In genomic region chr19:13859361-13859880, GRCh38 we compare ENCODE assay signal across 13 cellular contexts. TPM values are rescaled to one million over a fixed set of nuclear protein-coding genes. Genes with fewer than 3 reads are reported as not detected.
A peak's percentile ranks its signal among the peaks of the same experiment; 100 is the strongest.
DNase-seq lines count a peak whose midpoint lies in the region; ATAC-seq and FAIRE-seq lines count a peak whose summit lies in the region.
"Had no signal": no experiment of that assay in that cellular context is flagged by ENCODE, and none has a peak within 500 bp of the region (broad histone marks: within the 10 kb centered on the region; RNA-seq: fewer than 3 reads in every experiment).

No MANE protein-coding gene starts in this region.

- DNase-seq in DMS53 (lab: John Stamatoyannopoulos, UW) (peak; percentile 32), DMS53 treated with DMSO at 0.1 percent for 48 hours (lab: John Stamatoyannopoulos, UW; ENCODE audit: unreplicated experiment) (no peak), M059J (ENCODE audit: low read depth) (peak; percentile 56), amniotic epithelial cell (ENCODE audit: low read depth) (peak; percentile 46), urothelium cell line (ENCODE audit: low spot score) (no peak)
- no peak for DNase-seq in natural killer cell treated with Interleukin-12 subunit alpha and Interleukin-12 subunit beta and Interleukin-15 and Interleukin-18, amount 100 ng/mL, for 72 hours (ENCODE audit: low spot score)
- no peak for DNase-seq in central memory CD4-positive, alpha-beta T cell
- DNase-seq in stimulated activated CD8-positive, alpha-beta memory T cell treated with anti-CD3 and anti-CD28 coated beads, Interleukin-4, amount 100 ng/mL, for 48 hours: no peak
- DNase-seq: 8988T; activated CD4-positive, alpha-beta T cell treated with anti-CD3 and anti-CD28 coated beads for 48 hours; adrenal gland; lower lobe of right lung had no signal

- peaks cover 3% of the 10 kb centered on the region for H3K36me3 Mint-ChIP-seq in natural killer cell treated with Interleukin-12 subunit alpha and Interleukin-12 subunit beta and Interleukin-15 and Interleukin-18, amount 100 ng/mL, for 72 hours

- H3K9me3 Mint-ChIP-seq in natural killer cell treated with Interleukin-12 subunit alpha and Interleukin-12 subunit beta and Interleukin-15 and Interleukin-18, amount 100 ng/mL, for 72 hours: no peaks in the 10 kb centered on the region

- H3K27me3 Mint-ChIP-seq in natural killer cell treated with Interleukin-12 subunit alpha and Interleukin-12 subunit beta and Interleukin-15 and Interleukin-18, amount 100 ng/mL, for 72 hours: peaks cover 5% of the 10 kb centered on the region in 2 donors

- ATAC-seq in natural killer cell treated with Interleukin-12 subunit alpha and Interleukin-12 subunit beta and Interleukin-15 and Interleukin-18, amount 100 ng/mL, for 72 hours: no peak
- ATAC-seq: lower lobe of right lung had no signal

- no peak for FAIRE-seq in urothelium cell line (lab: Jason Lieb, UNC)

- H3K4me1 Mint-ChIP-seq in natural killer cell treated with Interleukin-12 subunit alpha and Interleukin-12 subunit beta and Interleukin-15 and Interleukin-18, amount 100 ng/mL, for 72 hours (ENCODE audit: low read depth in 2 of 2): peaks cover 26 to 30% of the 10 kb centered on the region in 2 donors

- no peak overlapping the region for H3K4me3 Mint-ChIP-seq in natural killer cell treated with Interleukin-12 subunit alpha and Interleukin-12 subunit beta and Interleukin-15 and Interleukin-18, amount 100 ng/mL, for 72 hours

- peak overlapping the region; percentile 93 to 95 for H3K27ac Mint-ChIP-seq in natural killer cell treated with Interleukin-12 subunit alpha and Interleukin-12 subunit beta and Interleukin-15 and Interleukin-18, amount 100 ng/mL, for 72 hours

RNA-seq across cellular contexts. Expression of gene NANOS3, which starts 17.5 kb away (rescaled TPM):
- total RNA-seq in M059J (2014; rRNA removed; shearing (Covaris generic)): not detected in 2 replicates
- under 1 TPM in 1 of 2 donors, not detected in 1; 0.95 TPM for total RNA-seq in natural killer cell treated with Interleukin-12 subunit alpha and Interleukin-12 subunit beta and Interleukin-15 and Interleukin-18, amount 100 ng/mL, for 72 hours
- total RNA-seq: LHCN-M2 had no signal

RNA-seq across cellular contexts. Expression of gene BRME1, which starts 46.5 kb away (rescaled TPM):
- 2.3 and 3.2 TPM in 2 replicates for total RNA-seq in M059J (2014; rRNA removed; shearing (Covaris generic))
- 1 to 10 TPM; 3.7 to 4.0 TPM for total RNA-seq in natural killer cell treated with Interleukin-12 subunit alpha and Interleukin-12 subunit beta and Interleukin-15 and Interleukin-18, amount 100 ng/mL, for 72 hours

RNA-seq across cellular contexts. Expression of gene CC2D1A, which starts 46.6 kb away (rescaled TPM):
- 18.2 and 25.1 TPM in 2 replicates for total RNA-seq in M059J (2014; rRNA removed; shearing (Covaris generic))
- 10 to 100 TPM; 33.2 to 41.3 TPM for total RNA-seq in natural killer cell treated with Interleukin-12 subunit alpha and Interleukin-12 subunit beta and Interleukin-15 and Interleukin-18, amount 100 ng/mL, for 72 hours

Comparison
In these comparisons a context has a peak if more than half of its experiments do, and no peak if none do; other contexts are left out.
1. DNase-seq: peak in DMS53 (single experiment), M059J (single experiment) and amniotic epithelial cell (single experiment); none in DMS53 treated with DMSO at 0.1 percent for 48 hours (single experiment), natural killer cell treated with Interleukin-12 subunit alpha and Interleukin-12 subunit beta and Interleukin-15 and Interleukin-18, amount 100 ng/mL, for 72 hours (single experiment), urothelium cell line (single experiment), central memory CD4-positive, alpha-beta T cell (single experiment) and stimulated activated CD8-positive, alpha-beta memory T cell treated with anti-CD3 and anti-CD28 coated beads, Interleukin-4, amount 100 ng/mL, for 48 hours (single experiment).